1 cellular context compared by ENCODE assay signal in genomic region chr14:93958567-93959238, GRCh38.
TF ChIP-seq lines count a peak whose summit lies in the region.

No MANE protein-coding gene starts in this region.

TF ChIP-seq in GM12878, 131 proteins besides CTCF, POLR2A, EP300 and RAD21:
- TF ChIP-seq TCF3 (IDR thresholded peaks at IDR 0.05; ENCODE audit: borderline replicate concordance, insufficient read depth, low read depth, low read length) (0 out of 2 replicates have a peak, but pooled peaks have one; percentile 2), POLR2AphosphoS5 (IDR thresholded peaks at IDR 0.05; ENCODE audit: low read length) (peak; percentile 4), SMAD5 (IDR thresholded peaks at IDR 0.05; ENCODE audit: low read depth) (0 out of 2 replicates have a peak, but pooled peaks have one; percentile 9), BCLAF1 (IDR thresholded peaks at IDR 0.05) (peak; percentile 19; the same call in 1 of the 2 replicates), E2F4 (IDR thresholded peaks at IDR 0.05; ENCODE audit: low read depth, low read length) (no peak), ESRRA (IDR thresholded peaks at IDR 0.05; ENCODE audit: low read length) (no peak), ZBTB33 (IDR thresholded peaks at IDR 0.05) (0 out of 2 replicates have a peak, but pooled peaks have one; percentile 5), SMARCA5 (IDR thresholded peaks at IDR 0.05) (peak; percentile 51; the same call in 1 of the 2 replicates), SPI1 (IDR thresholded peaks at IDR 0.05; ENCODE audit: borderline replicate concordance, insufficient read depth, low read depth, low read length) (0 out of 2 replicates have a peak, but pooled peaks have one; percentile 49), CREB1 (IDR thresholded peaks at IDR 0.05; ENCODE audit: low read depth) (no peak)
- TF ChIP-seq, protein P1, sequence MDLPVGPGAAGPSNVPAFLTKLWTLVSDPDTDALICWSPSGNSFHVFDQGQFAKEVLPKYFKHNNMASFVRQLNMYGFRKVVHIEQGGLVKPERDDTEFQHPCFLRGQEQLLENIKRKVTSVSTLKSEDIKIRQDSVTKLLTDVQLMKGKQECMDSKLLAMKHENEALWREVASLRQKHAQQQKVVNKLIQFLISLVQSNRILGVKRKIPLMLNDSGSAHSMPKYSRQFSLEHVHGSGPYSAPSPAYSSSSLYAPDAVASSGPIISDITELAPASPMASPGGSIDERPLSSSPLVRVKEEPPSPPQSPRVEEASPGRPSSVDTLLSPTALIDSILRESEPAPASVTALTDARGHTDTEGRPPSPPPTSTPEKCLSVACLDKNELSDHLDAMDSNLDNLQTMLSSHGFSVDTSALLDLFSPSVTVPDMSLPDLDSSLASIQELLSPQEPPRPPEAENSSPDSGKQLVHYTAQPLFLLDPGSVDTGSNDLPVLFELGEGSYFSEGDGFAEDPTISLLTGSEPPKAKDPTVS (IDR thresholded peaks at IDR 0.05; ENCODE audit: low read depth, low read length), result no peak
